In the genomic region with DNA sequence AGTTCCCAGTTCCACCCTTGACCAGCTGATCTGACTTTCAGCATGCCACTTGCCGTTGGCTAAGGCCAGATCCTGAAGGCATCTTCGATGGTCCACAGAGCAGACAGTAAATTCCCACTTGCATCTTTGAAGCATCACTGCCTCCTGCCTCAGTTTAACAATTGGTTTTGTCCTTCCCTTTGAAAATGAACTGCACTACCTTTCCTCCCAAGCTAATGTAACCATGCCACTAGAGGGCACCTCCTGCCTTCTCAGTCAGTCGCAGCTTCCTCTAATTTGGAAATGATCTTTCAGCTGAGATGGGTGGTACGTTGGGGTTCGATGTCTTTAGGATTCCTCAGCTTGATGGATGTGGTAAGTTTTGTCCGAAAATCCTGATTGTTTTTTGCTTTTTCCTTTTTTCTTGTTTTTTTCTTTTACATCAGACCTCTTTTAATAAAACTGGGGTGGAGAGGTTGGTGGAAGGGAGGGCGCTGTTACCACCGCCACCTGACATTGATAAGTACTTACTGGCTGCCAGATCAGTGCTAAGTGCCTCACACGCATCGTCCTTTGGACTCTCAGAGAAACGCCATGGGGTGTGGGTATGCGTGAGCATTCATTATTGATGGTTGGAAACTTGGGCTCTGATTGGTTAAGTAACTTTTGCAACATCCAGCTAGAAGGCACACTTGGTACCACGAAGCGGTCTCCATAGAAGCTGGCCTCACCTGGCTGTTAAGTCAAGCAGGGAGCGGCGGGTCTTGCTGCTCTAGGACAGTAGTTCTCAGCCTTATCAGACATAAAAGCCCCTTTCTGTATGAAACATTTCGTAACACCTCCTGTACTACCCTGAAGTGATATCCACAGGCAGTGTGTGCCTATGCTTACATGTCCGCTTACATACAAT, we compare ENCODE assay signal across 8 cellular contexts. TPM values are rescaled to one million over a fixed set of nuclear protein-coding genes. Genes with fewer than 3 reads are reported as not detected.
DNase-seq lines count a peak whose midpoint lies in the region; ATAC-seq, FAIRE-seq and TF ChIP-seq lines count a peak whose summit lies in the region.

No MANE protein-coding gene starts in this region.

- H3K4me3 Mint-ChIP-seq in T-cell (peak overlapping the region; percentile 82 to 89 (median 89)), astrocyte (ENCODE audit: unreplicated experiment) (peak overlapping the region; percentile 81)

- no peak overlapping the region for H3K27ac ChIP-seq in astrocyte (ENCODE audit: low read depth, low read length)

- peaks cover 10% of the 10 kb centered on the region for H3K4me1 ChIP-seq in astrocyte (ENCODE audit: insufficient read depth, low read length)

- CTCF ChIA-PET in T-cell (lab: Charles Lee) = interaction anchor here (0.5 to 4.8 kb wide), 44 partner anchors 9 to 1981 kb away, joined by 3 to 79 read pairs (median 5); partner anchors contain the start of genes PTTG1 (in 2 of the 2) and SLU7 (in 2 of the 2)

- H3K27me3 Mint-ChIP-seq in T-cell (peaks cover 6 to 10% of the 10 kb centered on the region in 2 donors), astrocyte (ENCODE audit: low read depth, unreplicated experiment) (peaks cover 16% of the 10 kb centered on the region)

- H3K4me3 ChIP-seq in astrocyte (ENCODE audit: insufficient read depth, low read depth, low read length) = peak overlapping the region; percentile 55

- no peaks in the 10 kb centered on the region for H3K27me3 ChIP-seq in astrocyte (ENCODE audit: insufficient read depth, low read length)

- POLR2A ChIA-PET in T-cell (lab: Charles Lee) = interaction anchor here (0.6 to 1.4 kb wide), 3 partner anchors 17 to 20 kb away, joined by 4 read pairs; partner anchors contain the start of gene PTTG1 (in 1 of the 2)

- peak overlapping the region; percentile 82 for H2AFZ ChIP-seq in astrocyte (ENCODE audit: low read depth, low read length)

- H3K36me3 Mint-ChIP-seq in T-cell (no peaks in the 10 kb centered on the region), astrocyte (ENCODE audit: low read depth, unreplicated experiment) (no peaks in the 10 kb centered on the region)

- H3K9me3 Mint-ChIP-seq in T-cell (no peaks in the 10 kb centered on the region), astrocyte (ENCODE audit: unreplicated experiment) (no peaks in the 10 kb centered on the region)

- peaks cover 7 to 25% (median 14%) of the 10 kb centered on the region in 3 donors for H3K4me1 Mint-ChIP-seq in T-cell
- H3K4me1 Mint-ChIP-seq in astrocyte (ENCODE audit: low read depth, unreplicated experiment) = peaks cover 2% of the 10 kb centered on the region

- peak overlapping the region; percentile 82 for H3K4me2 ChIP-seq in astrocyte (ENCODE audit: low read length)

- H3K36me3 ChIP-seq in astrocyte (ENCODE audit: insufficient read depth, low read length) = no peaks in the 10 kb centered on the region

- intact Hi-C loops in sciatic nerve (cut with DNase I) = loop anchor here (1.0 to 10.0 kb wide), 2 partner anchors 22 to 66 kb away; no protein-coding TSS in a partner anchor

- H4K20me1 ChIP-seq in astrocyte (ENCODE audit: insufficient read depth, low read length) = no peaks in the 10 kb centered on the region

- FAIRE-seq in astrocyte (lab: Jason Lieb, UNC) = no peak

- DNase-seq in NCI-H1092 (lab: John Stamatoyannopoulos, UW) (peak; percentile 29), T-cell (peak; percentile 14 to 72 (median 44)), astrocyte (ENCODE audit: low read depth) (peak; percentile 44), hypothalamus (lab: John Stamatoyannopoulos, UW) (peak in 27 of 51 donors; percentile 1 to 73 (median 25)), sciatic nerve (ENCODE audit: low spot score) (no peak), mesenteric fat pad (ENCODE audit: low spot score) (no peak)

- no peaks in the 10 kb centered on the region for H3K9me3 ChIP-seq in astrocyte (ENCODE audit: insufficient read depth, low read depth, low read length)

- H3K27ac Mint-ChIP-seq in T-cell (peak overlapping the region; percentile 91 to 92), astrocyte (ENCODE audit: unreplicated experiment) (peak overlapping the region; percentile 51)

- no peaks in the 10 kb centered on the region for H3K79me2 ChIP-seq in astrocyte (ENCODE audit: insufficient read depth, low read length)

- H3K9ac ChIP-seq in astrocyte (ENCODE audit: low read length) = peak overlapping the region; percentile 66

- ATAC-seq in HG02623 (IDR thresholded peaks at IDR 0.05; ENCODE audit: unreplicated experiment) (peak; percentile 24), T-cell (replicated peaks in 1 of 4) (peak; percentile 69 to 77 (median 72)), sciatic nerve (peak; percentile 83)

- TF ChIP-seq CTCF in GM12874 (IDR thresholded peaks at IDR 0.05; ENCODE audit: insufficient read depth, low read depth, low read length) = peak; percentile 77
- TF ChIP-seq CTCF in astrocyte (IDR thresholded peaks at IDR 0.05; ENCODE audit: insufficient read depth, low read depth, low read length) = peak; percentile 90

RNA-seq across cellular contexts. Expression of gene PTTG1, which starts 16.9 kb away (rescaled TPM):
- total RNA-seq in T-cell = 10 to 100 TPM in 2 of 5 donors, 1 to 10 TPM in 3; 6.6 to 16.5 (median 8.8) TPM
- 12.7 and 20.4 TPM in 2 replicates for total RNA-seq in astrocyte
- 3.0 TPM for total RNA-seq in sciatic nerve
- total RNA-seq in mesenteric fat pad = 1.3 TPM

RNA-seq across cellular contexts. Expression of gene SLU7, which starts 19.7 kb away (rescaled TPM):
- 10 to 100 TPM; 64.9 to 76.8 (median 75.2) TPM for total RNA-seq in T-cell
- total RNA-seq in astrocyte = 46.1 and 48.4 TPM in 2 replicates
- total RNA-seq in sciatic nerve = 60.7 TPM
- total RNA-seq in mesenteric fat pad = 44.2 TPM

RNA-seq across cellular contexts. Expression of gene FAM200C, which starts 38.7 kb away (rescaled TPM):
- under 1 TPM in 4 of 5 donors, not detected in 1; 0.12 to 0.76 (median 0.58) TPM for total RNA-seq in T-cell
- total RNA-seq in astrocyte = 1.7 and 2.1 TPM in 2 replicates
- total RNA-seq in sciatic nerve = 10.8 TPM
- 1.9 TPM for total RNA-seq in mesenteric fat pad

Comparison
In these comparisons a context has a peak if more than half of its experiments do, and no peak if none do; other contexts are left out.
1. ATAC-seq: peak in every context shown above with its lines; median percentile 83 in sciatic nerve; 72 in T-cell; 24 in HG02623.
2. DNase-seq: peak in NCI-H1092 (single experiment), T-cell (34 of 34), astrocyte (single experiment) and hypothalamus (27 of 51); none in sciatic nerve (single experiment) and mesenteric fat pad (single experiment).